ENCODE assay signal across 9 cellular contexts in genomic region chr13:77330009-77330471, GRCh38. TPM values are rescaled to one million over a fixed set of nuclear protein-coding genes. Genes with fewer than 3 reads are reported as not detected.
DNase-seq lines count a peak whose midpoint lies in the region; FAIRE-seq and TF ChIP-seq lines count a peak whose summit lies in the region.
"Had no signal": no experiment of that assay in that cellular context is flagged by ENCODE, and none has a peak within 500 bp of the region (broad histone marks: within the 10 kb centered on the region; RNA-seq: fewer than 3 reads in every experiment).

No MANE protein-coding gene starts in this region.

- DNase-seq in MG63 = no peak
- no peak for DNase-seq in bronchial epithelial cell (ENCODE audit: low read depth)
- DNase-seq in mesendoderm = no peak
- no peak for DNase-seq in activated effector memory CD4-positive, alpha-beta T cell treated with anti-CD3 and anti-CD28 coated beads, Interleukin-2, amount 50 U/mL, for 16 hours
- DNase-seq in amniotic stem cell (lab: John Stamatoyannopoulos, UW) = no peak
- no peak for DNase-seq in G401 (ENCODE audit: low spot score)
- DNase-seq in AG08396 (ENCODE audit: low spot score) = no peak

- no peak overlapping the region for H4K5ac ChIP-seq in mesendoderm (ENCODE audit: low read length)

- peak overlapping the region; percentile 71 for H3K4me3 ChIP-seq in GM08714 (ENCODE audit: low read length)
- H3K4me3 ChIP-seq in MG63 = peak overlapping the region; percentile 75
- H3K4me3 ChIP-seq in bronchial epithelial cell (ENCODE audit: low read depth, low read length) = peak overlapping the region; percentile 88
- peak overlapping the region; percentile 69 for H3K4me3 ChIP-seq in mesendoderm (ENCODE audit: low read length)

- H3K4ac ChIP-seq in mesendoderm (ENCODE audit: low read depth, low read length) = no peak overlapping the region

- peak overlapping the region; percentile 88 for H3K56ac ChIP-seq in mesendoderm (ENCODE audit: low read length)

- H3K79me1 ChIP-seq in mesendoderm (ENCODE audit: low read length) = peaks cover 3% of the 10 kb centered on the region

- H3K36me3 ChIP-seq in MG63 (no peaks in the 10 kb centered on the region), bronchial epithelial cell (ENCODE audit: control insufficient read depth, insufficient read depth, low read length) (no peaks in the 10 kb centered on the region), mesendoderm (ENCODE audit: control insufficient read depth, insufficient read depth, low read length) (no peaks in the 10 kb centered on the region)

- peak overlapping the region; percentile 71 for H3K9ac ChIP-seq in mesendoderm (ENCODE audit: low read length)

- no peak overlapping the region for H2BK120ac ChIP-seq in mesendoderm (ENCODE audit: low read depth, low read length)

- H3K9me3 ChIP-seq in MG63 = no peaks in the 10 kb centered on the region

- no peak overlapping the region for H2BK5ac ChIP-seq in mesendoderm (ENCODE audit: low read length)

- H3K27me3 ChIP-seq in MG63 (no peaks in the 10 kb centered on the region), bronchial epithelial cell (ENCODE audit: control insufficient read depth, insufficient read depth, low read length) (no peaks in the 10 kb centered on the region), mesendoderm (ENCODE audit: insufficient read depth, low read length, poor library complexity) (no peaks in the 10 kb centered on the region)

- peaks cover 9% of the 10 kb centered on the region for H3K79me2 ChIP-seq in mesendoderm (ENCODE audit: control insufficient read depth, insufficient read depth, low read length)

- H3K4me2 ChIP-seq in mesendoderm (ENCODE audit: low read length) = peak overlapping the region; percentile 88

- H3K23ac ChIP-seq in mesendoderm (ENCODE audit: low read length) = no peak overlapping the region

- no peak overlapping the region for H4K8ac ChIP-seq in mesendoderm (ENCODE audit: low read depth, low read length)

- no peak overlapping the region for H3K18ac ChIP-seq in mesendoderm (ENCODE audit: low read length)

- no peak overlapping the region for H2AK5ac ChIP-seq in mesendoderm (ENCODE audit: low read length)

- H3K4me1 ChIP-seq in mesendoderm (ENCODE audit: control insufficient read depth, low read depth, low read length) = peaks cover 6% of the 10 kb centered on the region

- H2BK15ac ChIP-seq in mesendoderm (replicated peaks; ENCODE audit: low read depth) = no peak overlapping the region

- FAIRE-seq in bronchial epithelial cell (lab: Jason Lieb, UNC) = no peak
- FAIRE-seq: TTC549 had no signal

- in situ Hi-C loops in G401 (cut with HindIII; ENCODE audit: low sequenced_read_pairs) = no loop called here

- TF ChIP-seq CTCF in bronchial epithelial cell (IDR thresholded peaks at IDR 0.05; ENCODE audit: insufficient read depth, low read length, severe bottlenecking) = no peak

- WGBS in mesendoderm (ENCODE audit: extremely low coverage, insufficient coverage, low lambda C conversion rate) = no CpG with 5 or more reads among the region's 10 CpGs

- H3K27ac ChIP-seq in mesendoderm (ENCODE audit: low read depth, low read length) = no peak overlapping the region

RNA-seq across cellular contexts. Expression of gene MYCBP2, which starts 3.1 kb away (rescaled TPM):
- total RNA-seq in MG63 (2014; rRNA removed; shearing (Covaris generic); ENCODE audit: low replicate concordance) = 3.8 and 20.5 TPM in 2 replicates
- 37.4 and 50.2 TPM in 2 replicates for total RNA-seq in bronchial epithelial cell
- 19.4 TPM for polyA plus RNA-seq in mesendoderm (2013, experiment 1 of 2)
- 19.5 TPM for polyA plus RNA-seq in mesendoderm (2013, experiment 2 of 2)
- total RNA-seq in G401 (2014; rRNA removed; shearing (Covaris generic)) = 7.9 and 9.2 TPM in 2 replicates
